2 cellular contexts compared by ENCODE assay signal in genomic region chr17:72756256-72756655, GRCh38.
TF ChIP-seq lines count a peak whose summit lies in the region.

No MANE protein-coding gene starts in this region.

TF ChIP-seq in HEK293, 187 proteins besides CTCF, POLR2A, EP300 and RAD21 (continued from another document):
- TF ChIP-seq ZNF580 (tag by site-specific recombination; IDR thresholded peaks at IDR 0.05), result 0 out of 2 replicates have a peak, but pooled peaks have one; percentile 37
- TF ChIP-seq ZNF274 (IDR thresholded peaks at IDR 0.05; ENCODE audit: low read length), result no peak
- no peak for TF ChIP-seq ZNF274 (tag by site-specific recombination; IDR thresholded peaks at IDR 0.05; ENCODE audit: borderline replicate concordance)

TF ChIP-seq in K562, 482 proteins besides CTCF, POLR2A, EP300 and RAD21 (continued from another document):
- no peak for TF ChIP-seq ZBTB5 (IDR thresholded peaks at IDR 0.05)
